In genomic region chr5:72246239-72246580, GRCh38 we compare ENCODE assay signal across 15 cellular contexts.
DNase-seq lines count a peak whose midpoint lies in the region; ATAC-seq and TF ChIP-seq lines count a peak whose summit lies in the region.
"Had no signal": no experiment of that assay in that cellular context is flagged by ENCODE, and none has a peak within 500 bp of the region (broad histone marks: within the 10 kb centered on the region; RNA-seq: fewer than 3 reads in every experiment).

No MANE protein-coding gene starts in this region.

- DNase-seq in DMS 273 (lab: John Stamatoyannopoulos, UW; ENCODE audit: unreplicated experiment), result peak; percentile 30
- no peak for DNase-seq in DMS 273 treated with DMSO at 0.1 percent for 48 hours (lab: John Stamatoyannopoulos, UW)
- no peak for DNase-seq in Panc1 (ENCODE audit: low read depth, low spot score)
- peak; percentile 20 for DNase-seq in fibroblast of mammary gland (ENCODE audit: low read depth)
- DNase-seq in substantia nigra (lab: John Stamatoyannopoulos, UW), result no peak
- no peak for DNase-seq in NCI-H2107 (lab: John Stamatoyannopoulos, UW)
- no peak for DNase-seq in Peyer's patch
- DNase-seq in glomerular visceral epithelial cell (ENCODE audit: extremely low spot score), result no peak
- DNase-seq: activated naive CD4-positive, alpha-beta T cell treated with Interleukin-2 at 50 U/mL for 16 hours; NCI-H1105; spleen; T-helper 17 cell; trophoblast cell had no signal

- H3K36me3 ChIP-seq in Panc1 (ENCODE audit: control insufficient read depth, insufficient read depth, low read length) (no peaks in the 10 kb centered on the region), Peyer's patch (no peaks in the 10 kb centered on the region)

- H3K4me3 ChIP-seq in Panc1 (ENCODE audit: low read depth in 2 of 2, low read length in 2 of 2) (no peak overlapping the region), fibroblast of mammary gland (ENCODE audit: control insufficient read depth, low read depth, low read length) (no peak overlapping the region), Peyer's patch (no peak overlapping the region)
- H3K4me3 ChIP-seq: GM12878, spleen had no signal

- CTCF ChIA-PET in Panc1 (lab: Charles Lee), result no interaction called here

- H3K27me3 ChIP-seq in Panc1 (ENCODE audit: control insufficient read depth, insufficient read depth, low read length), result no peaks in the 10 kb centered on the region
- no peaks in the 10 kb centered on the region for H3K27me3 ChIP-seq in Peyer's patch
- H3K27me3 ChIP-seq: spleen had no signal

- TF ChIP-seq CTCF in Panc1 (IDR thresholded peaks at IDR 0.05) (peak; percentile 57), fibroblast of mammary gland (conservative IDR thresholded peaks at IDR 0.05; ENCODE audit: control insufficient read depth, insufficient read depth, low read depth, low read length) (no peak), Peyer's patch (IDR thresholded peaks at IDR 0.05) (peak in 1 of 6 experiments; percentile 25)

- no peaks in the 10 kb centered on the region for H3K9me3 ChIP-seq in Panc1 (ENCODE audit: control insufficient read depth, insufficient read depth, low read depth, low read length)
- H3K9me3 ChIP-seq in Peyer's patch, result no peaks in the 10 kb centered on the region
- H3K9me3 ChIP-seq: spleen had no signal

- no TSS peak for BruUV-seq in Panc1 (replicated peaks; lab: Mats Ljungman, UMichigan)

- TF ChIP-seq POLR2A in Peyer's patch (IDR thresholded peaks at IDR 0.05), result no peak

- no peak; the same call in 1 of the 2 replicates for ATAC-seq in Panc1
- ATAC-seq: GM12878, T-helper 17 cell had no signal

- POLR2A ChIA-PET in Panc1 (lab: Charles Lee), result no interaction called here

- H3K4me1 ChIP-seq in Panc1 (ENCODE audit: control insufficient read depth, insufficient read depth, low read length), result peaks cover 37% of the 10 kb centered on the region
- H3K4me1 ChIP-seq in Peyer's patch, result peaks cover 0 to 11% (median 0%) of the 10 kb centered on the region in 4 donors

- H3K27ac ChIP-seq in Panc1 (ENCODE audit: low read length) (peak overlapping the region; percentile 13; the same call in 1 of the 2 replicates), substantia nigra (ENCODE audit: low read depth, low read length, poor library complexity, severe bottlenecking) (peak overlapping the region; percentile 92), Peyer's patch (peak overlapping the region in 2 of 4 donors; percentile 1 to 25)
- H3K27ac ChIP-seq: 22Rv1, spleen had no signal

- in situ Hi-C loops in Panc1 (cut with HindIII; ENCODE audit: low pct_unique_long_range_greater_than_20kb, low sequenced_read_pairs), result no loop called here

- intact Hi-C loops in Panc1 (cut with micrococcal nuclease; ENCODE audit: unreplicated experiment), result no loop called here

Comparison
In these comparisons a context has a peak if more than half of its experiments do, and no peak if none do; other contexts are left out.
1. DNase-seq: peak in DMS 273 (single experiment) and fibroblast of mammary gland (single experiment); none in DMS 273 treated with DMSO at 0.1 percent for 48 hours (single experiment), Panc1 (single experiment), substantia nigra (0 of 49), NCI-H2107 (single experiment), Peyer's patch (0 of 3) and glomerular visceral epithelial cell (single experiment).